ENCODE assay signal across 8 cellular contexts in genomic region chr6:85404016-85404496, GRCh38. TPM values are rescaled to one million over a fixed set of nuclear protein-coding genes. Genes with fewer than 3 reads are reported as not detected.
A peak's percentile ranks its signal among the peaks of the same experiment; 100 is the strongest.
DNase-seq lines count a peak whose midpoint lies in the region; ATAC-seq and TF ChIP-seq lines count a peak whose summit lies in the region.
"Not testable (repeated sequence)": the region's sequence is repeated elsewhere in the genome, so short reads cannot be mapped to it uniquely, and the experiment has no call there.

No MANE protein-coding gene starts in this region.

- H3K4me1 ChIP-seq in RWPE2 (ENCODE audit: insufficient read depth, poor library complexity, severe bottlenecking) (peaks cover 57% of the 10 kb centered on the region), mucosa of rectum (ENCODE audit: control insufficient read depth in 2 of 2, insufficient read depth in 2 of 2, low read length in 2 of 2) (peaks cover 24 to 51% of the 10 kb centered on the region in 2 donors), thyroid gland (peaks cover 42 to 55% of the 10 kb centered on the region in 2 donors)

- H3K4me1 Mint-ChIP-seq in HFFc6 (ENCODE audit: low read depth) (peaks cover 90% of the 10 kb centered on the region), chondrocyte (ENCODE audit: low read depth) (peaks cover 84% of the 10 kb centered on the region)
- H3K4me1 Mint-ChIP-seq in activated T-cell treated with anti-CD3 and anti-CD28 coated beads, Interleukin-2, amount 50 U/mL, for 72 hours (ENCODE audit: low read depth): peaks cover 35% of the 10 kb centered on the region

- not testable (repeated sequence) for TF ChIP-seq POLR2A in thyroid gland (IDR thresholded peaks at IDR 0.05)

- H3K9ac ChIP-seq in mucosa of rectum (ENCODE audit: low read depth in 1 of 2, low read length in 2 of 2): peak overlapping the region in 1 of 2 donors; percentile 51

- 91 to 94% methylated on average over 4 of the region's 4 CpGs for WGBS in thyroid gland, 2 donors

- not testable (repeated sequence) for TF ChIP-seq CTCF in AG04450 (IDR thresholded peaks at IDR 0.05; ENCODE audit: low read depth, low read length); HFFc6 (IDR thresholded peaks at IDR 0.05); RWPE2 (IDR thresholded peaks at IDR 0.05; ENCODE audit: poor library complexity, severe bottlenecking); chondrocyte (IDR thresholded peaks at IDR 0.05); fibroblast of pulmonary artery (IDR thresholded peaks at IDR 0.05; ENCODE audit: low read length, missing control alignments); thyroid gland (IDR thresholded peaks at IDR 0.05)

- CTCF ChIA-PET in AG04450 (lab: Charles Lee): interaction anchor here (1.3 to 2.2 kb wide), 4 partner anchors 41 to 80 kb away, joined by 4 to 9 read pairs (median 4); partner anchors contain the start of gene NT5E

- H3K27me3 ChIP-seq in AG04450 (ENCODE audit: control insufficient read depth, insufficient read depth, low read length); RWPE2 (ENCODE audit: insufficient read depth, poor library complexity, severe bottlenecking); mucosa of rectum (ENCODE audit: control insufficient read depth in 2 of 2, insufficient read depth in 2 of 2, low read length in 2 of 2); thyroid gland: not testable (repeated sequence)

- intact Hi-C loops in thyroid gland (cut with DNase I): not testable (repeated sequence)

- DNase-seq in AG04450 (ENCODE audit: low read depth, low spot score); HFFc6; RWPE2 (ENCODE audit: low spot score); activated T-cell treated with anti-CD3 and anti-CD28 coated beads, Interleukin-2, amount 50 U/mL, for 72 hours; chondrocyte (ENCODE audit: low spot score); thyroid gland: not testable (repeated sequence)
- peak; percentile 43 for DNase-seq in fibroblast of pulmonary artery (ENCODE audit: low read depth)

- H3K27ac Mint-ChIP-seq in HFFc6 (peak overlapping the region; percentile 94), chondrocyte (ENCODE audit: unreplicated experiment) (peak overlapping the region; percentile 96)
- peak overlapping the region; percentile 18 for H3K27ac Mint-ChIP-seq in activated T-cell treated with anti-CD3 and anti-CD28 coated beads, Interleukin-2, amount 50 U/mL, for 72 hours

- not testable (repeated sequence) for H3K36me3 Mint-ChIP-seq in HFFc6 (ENCODE audit: low read depth); activated T-cell treated with anti-CD3 and anti-CD28 coated beads, Interleukin-2, amount 50 U/mL, for 72 hours (ENCODE audit: insufficient read depth in 2 of 2); chondrocyte (ENCODE audit: low read depth)

- ATAC-seq in RWPE2 (ENCODE audit: low read depth): peak; percentile 2; the same call in 2 of the 3 replicates
- ATAC-seq in activated T-cell treated with anti-CD3 and anti-CD28 coated beads, Interleukin-2, amount 50 U/mL, for 72 hours (replicated peaks in 1 of 2): not testable (repeated sequence)

- peak overlapping the region; percentile 80 for H3K4me3 Mint-ChIP-seq in HFFc6
- H3K4me3 Mint-ChIP-seq in activated T-cell treated with anti-CD3 and anti-CD28 coated beads, Interleukin-2, amount 50 U/mL, for 72 hours: peak overlapping the region in 1 of 2 donors; percentile 27
- H3K4me3 Mint-ChIP-seq in chondrocyte (ENCODE audit: unreplicated experiment): peak overlapping the region; percentile 29

- not testable (repeated sequence) for H3K9me3 Mint-ChIP-seq in HFFc6; activated T-cell treated with anti-CD3 and anti-CD28 coated beads, Interleukin-2, amount 50 U/mL, for 72 hours; chondrocyte (ENCODE audit: low read depth)

- not testable (repeated sequence) for H3K9me3 ChIP-seq in AG04450 (ENCODE audit: control insufficient read depth, insufficient read depth, low read length); RWPE2 (ENCODE audit: severe bottlenecking); mucosa of rectum (ENCODE audit: control insufficient read depth in 2 of 2, low read length in 2 of 2); thyroid gland

- peak overlapping the region; percentile 95 for H3K27ac ChIP-seq in AG04450 (ENCODE audit: low read depth, low read length)
- peak overlapping the region; percentile 100 for H3K27ac ChIP-seq in RWPE2 (ENCODE audit: poor library complexity, severe bottlenecking)
- H3K27ac ChIP-seq in mucosa of rectum (ENCODE audit: low read depth in 2 of 2, low read length in 2 of 2): peak overlapping the region; percentile 85 to 90
- peak overlapping the region in 2 of 3 donors; percentile 58 to 64 for H3K27ac ChIP-seq in thyroid gland

- not testable (repeated sequence) for H3K27me3 Mint-ChIP-seq in HFFc6 (ENCODE audit: insufficient read depth); activated T-cell treated with anti-CD3 and anti-CD28 coated beads, Interleukin-2, amount 50 U/mL, for 72 hours (ENCODE audit: low read depth); chondrocyte (ENCODE audit: low read depth)

- H3K36me3 ChIP-seq in RWPE2 (ENCODE audit: low read depth); mucosa of rectum (ENCODE audit: control insufficient read depth in 2 of 2, insufficient read depth in 2 of 2, low read length in 2 of 2); thyroid gland: not testable (repeated sequence)

- peak overlapping the region; percentile 33 for H3K4me3 ChIP-seq in AG04450 (ENCODE audit: low read depth, low read length)
- H3K4me3 ChIP-seq in RWPE2 (ENCODE audit: severe bottlenecking); thyroid gland (replicated peaks in 1 of 3): not testable (repeated sequence)
- peak overlapping the region; percentile 10 for H3K4me3 ChIP-seq in fibroblast of pulmonary artery (replicated peaks; ENCODE audit: low read depth, low read length)
- peak overlapping the region in 1 of 2 donors; percentile 51 for H3K4me3 ChIP-seq in mucosa of rectum (ENCODE audit: low read length in 2 of 2)

- POLR2A ChIA-PET in AG04450 (lab: Yijun Ruan, JAX): interaction anchor here (0.6 to 3.8 kb wide), 9 partner anchors 18 to 274 kb away, joined by 3 to 44 read pairs (median 6); partner anchors contain the start of gene NT5E

RNA-seq across cellular contexts. Expression of gene NT5E, which starts 45.8 kb away (rescaled TPM):
- polyA plus RNA-seq in AG04450 (2011; rRNA removed): 127 and 164 TPM in 2 replicates
- 95.4 and 148 TPM in 2 replicates for polyA minus RNA-seq in AG04450 (2011; rRNA and poly(A)+ RNA removed)
- 100 to 1,000 TPM; 263 to 375 (median 316) TPM for total RNA-seq in HFFc6 (2021; fragmentation: NEBNext Ultra II Directional; extraction: Animal tissue kit (Norgen Biotek cat#: 25700))
- 10 to 100 TPM in 1 of 2 donors, 1 to 10 TPM in 1; 6.2 to 13.1 TPM for total RNA-seq in activated T-cell treated with anti-CD3 and anti-CD28 coated beads, Interleukin-2, amount 50 U/mL, for 72 hours
- total RNA-seq in chondrocyte (43.1 to 49.0 TPM (median 48.7 TPM) in 3 replicates), thyroid gland (100 to 1,000 TPM in 3 of 4 donors, 10 to 100 TPM in 1; 89.6 to 174 (median 122) TPM)

Comparison
In these comparisons a context has a peak if more than half of its experiments do, and no peak if none do; other contexts are left out.
1. H3K27ac Mint-ChIP-seq: peak in every context shown above with its lines; median percentile 96 in chondrocyte; 94 in HFFc6; 18 in activated T-cell treated with anti-CD3 and anti-CD28 coated beads, Interleukin-2, amount 50 U/mL, for 72 hours.